1 cellular context compared by ENCODE assay signal in genomic region chr12:6383572-6384498, GRCh38.
TF ChIP-seq lines count a peak whose summit lies in the region.

TSS of gene LTBR (plus strand) at chr12:6384162. CDS start at chr12:6384359, 197 bp downstream.

TF ChIP-seq in K562, 482 proteins besides CTCF, POLR2A, EP300 and RAD21 (continued from another document and continues in another):
- no peak for TF ChIP-seq XRCC5 (IDR thresholded peaks at IDR 0.05; ENCODE audit: low read depth, low read length)
- peak; percentile 67 for TF ChIP-seq SMAD4 (CRISPR knock-in tag; conservative IDR thresholded peaks at IDR 0.05)
- peak; percentile 66 for TF ChIP-seq FIP1L1 (IDR thresholded peaks at IDR 0.05; ENCODE audit: low read depth, low read length, poor library complexity, severe bottlenecking)
- no peak for TF ChIP-seq MEIS2 (IDR thresholded peaks at IDR 0.05; ENCODE audit: partially characterized antibody)
- TF ChIP-seq PKNOX1 (IDR thresholded peaks at IDR 0.05) = peak; percentile 19; the same call in 1 of the 2 replicates
- no peak for TF ChIP-seq MCM3 (IDR thresholded peaks at IDR 0.05)
- TF ChIP-seq PHF20 (IDR thresholded peaks at IDR 0.05; ENCODE audit: partially characterized antibody) = peak; percentile 39
- TF ChIP-seq SIN3B (IDR thresholded peaks at IDR 0.05; ENCODE audit: low read depth) = no peak
- TF ChIP-seq NR2C2 (CRISPR knock-in tag; IDR thresholded peaks at IDR 0.05) = no peak
- TF ChIP-seq NR2C2 (tag; IDR thresholded peaks at IDR 0.05) = peak; percentile 50
- no peak for TF ChIP-seq ZNF23 (CRISPR knock-in tag; IDR thresholded peaks at IDR 0.05)
- 0 out of 2 replicates have a peak, but pooled peaks have one; percentile 20 for TF ChIP-seq HDAC8 (tag; IDR thresholded peaks at IDR 0.05)
- TF ChIP-seq GTF2A2 (tag; IDR thresholded peaks at IDR 0.05) = no peak
- TF ChIP-seq NRF1 (conservative IDR thresholded peaks at IDR 0.05 in 1 of 2, IDR thresholded peaks at IDR 0.05 in 1 of 2) = peak in 1 of 2 experiments; percentile 34; a peak in 1 of 4 replicates
- TF ChIP-seq SMARCA4 (IDR thresholded peaks at IDR 0.05) = 0 out of 2 replicates have a peak, but pooled peaks have one; percentile 16
- no peak for TF ChIP-seq FOXM1 (IDR thresholded peaks at IDR 0.05; ENCODE audit: low read depth)
- 0 out of 2 replicates have a peak, but pooled peaks have one; percentile 47 for TF ChIP-seq FOXM1 (CRISPR knock-in tag; IDR thresholded peaks at IDR 0.05; ENCODE audit: low read depth)
- peak in 1 of 2 experiments; percentile 17; a peak in 1 of 4 replicates for TF ChIP-seq MLLT1 (IDR thresholded peaks at IDR 0.05)
- TF ChIP-seq ZBED1 (IDR thresholded peaks at IDR 0.05) = peak; percentile 42; the same call in 1 of the 2 replicates
- no peak for TF ChIP-seq ZBTB43 (CRISPR knock-in tag; IDR thresholded peaks at IDR 0.05)
- TF ChIP-seq ZNF699 (CRISPR knock-in tag; IDR thresholded peaks at IDR 0.05; ENCODE audit: insufficient replicate concordance) = no peak
- peak in 1 of 2 experiments; percentile 29; a peak in 1 of 4 replicates for TF ChIP-seq RCOR1 (IDR thresholded peaks at IDR 0.05; ENCODE audit: borderline replicate concordance in 1 of 2, low read depth in 2 of 2, low read length in 2 of 2)
- peak; percentile 87 for TF ChIP-seq EP400 (IDR thresholded peaks at IDR 0.05)
- TF ChIP-seq ATF7 (IDR thresholded peaks at IDR 0.05) = peak; percentile 67
- TF ChIP-seq MAX (CRISPR knock-in tag; IDR thresholded peaks at IDR 0.05) = peak; percentile 89
- no peak for TF ChIP-seq SRSF7 (optimal IDR thresholded peaks at IDR 0.05; ENCODE audit: low read depth, low read length)
- TF ChIP-seq ETV1 (tag; conservative IDR thresholded peaks at IDR 0.05; ENCODE audit: low read depth) = peak; percentile 80
- TF ChIP-seq CAMTA2 (CRISPR knock-in tag; conservative IDR thresholded peaks at IDR 0.05) = no peak
- TF ChIP-seq MAFG (tag; conservative IDR thresholded peaks at IDR 0.05) = no peak
- no peak for TF ChIP-seq NCOA1 (IDR thresholded peaks at IDR 0.05; ENCODE audit: low read depth)
- TF ChIP-seq MTA3 (IDR thresholded peaks at IDR 0.05; ENCODE audit: borderline replicate concordance) = peak; percentile 72; the same call in 1 of the 2 replicates
- TF ChIP-seq MITF (IDR thresholded peaks at IDR 0.05) = peak; percentile 80; the same call in 1 of the 2 replicates
- TF ChIP-seq SNRNP70 (optimal IDR thresholded peaks at IDR 0.05; ENCODE audit: low read depth, low read length) = no peak
- peak; percentile 76; the same call in 1 of the 2 replicates for TF ChIP-seq TOE1 (IDR thresholded peaks at IDR 0.05; ENCODE audit: borderline replicate concordance)
- TF ChIP-seq TOE1 (CRISPR knock-in tag; IDR thresholded peaks at IDR 0.05; ENCODE audit: borderline replicate concordance, low read depth) = no peak
- TF ChIP-seq CXXC5 (CRISPR knock-in tag; IDR thresholded peaks at IDR 0.05) = peak; percentile 87
- peak; percentile 51; the same call in 1 of the 2 replicates for TF ChIP-seq CREM (IDR thresholded peaks at IDR 0.05; ENCODE audit: low read depth)
- 0 out of 2 replicates have a peak, but pooled peaks have one; percentile 51 for TF ChIP-seq ATF6 (CRISPR knock-in tag; IDR thresholded peaks at IDR 0.05)
- peak; percentile 35 for TF ChIP-seq ZBTB17 (CRISPR knock-in tag; IDR thresholded peaks at IDR 0.05)
- no peak for TF ChIP-seq EHMT2 (IDR thresholded peaks at IDR 0.05)
- TF ChIP-seq FOSL1 (tag; conservative IDR thresholded peaks at IDR 0.05) = 0 out of 2 replicates have a peak, but pooled peaks have one; percentile 15
- no peak for TF ChIP-seq ZNF589 (CRISPR knock-in tag; IDR thresholded peaks at IDR 0.05; ENCODE audit: low read depth)
- no peak for TF ChIP-seq TEAD4 (IDR thresholded peaks at IDR 0.05; ENCODE audit: low read length)
- no peak for TF ChIP-seq TEAD4 (CRISPR knock-in tag; IDR thresholded peaks at IDR 0.05; ENCODE audit: borderline replicate concordance)
- no peak for TF ChIP-seq ELK1 (CRISPR knock-in tag; IDR thresholded peaks at IDR 0.05)
- no peak for TF ChIP-seq HDAC2 (IDR thresholded peaks at IDR 0.05)
- TF ChIP-seq ZBTB11 (CRISPR knock-in tag; IDR thresholded peaks at IDR 0.05) = peak in 1 of 3 experiments; percentile 56; a peak in 2 of 6 replicates
- TF ChIP-seq ARID4B (CRISPR knock-in tag; IDR thresholded peaks at IDR 0.05) = peak; percentile 68
- peak; percentile 58 to 86 for TF ChIP-seq MNT (conservative IDR thresholded peaks at IDR 0.05)
